Comparison of ENCODE assay signal across 25 cellular contexts in genomic region chr2:150214626-150215025, GRCh38.
DNase-seq lines count a peak whose midpoint lies in the region; ATAC-seq and TF ChIP-seq lines count a peak whose summit lies in the region.
"Had no signal": no experiment of that assay in that cellular context is flagged by ENCODE, and none has a peak within 500 bp of the region (broad histone marks: within the 10 kb centered on the region; RNA-seq: fewer than 3 reads in every experiment).

No MANE protein-coding gene starts in this region.

- H3K9me3 Mint-ChIP-seq in progenitor cell of endocrine pancreas (ENCODE audit: low read depth), result no peaks in the 10 kb centered on the region
- H3K9me3 Mint-ChIP-seq in activated naive CD4-positive, alpha-beta T cell treated with anti-CD3 and anti-CD28 coated beads, Interleukin-2, amount 50 U/mL, for 72 hours, result peaks cover 0 to 3% of the 10 kb centered on the region in 2 donors
- no peaks in the 10 kb centered on the region for H3K9me3 Mint-ChIP-seq in activated CD4-positive, alpha-beta T cell treated with anti-CD3 and anti-CD28 coated beads for 36 hours (ENCODE audit: low read depth)
- H3K9me3 Mint-ChIP-seq: activated naive CD8-positive, alpha-beta T cell treated with anti-CD3 and anti-CD28 coated beads, Interleukin-2, amount 10 ng/mL, durations not matched to agents 7 days and 5 days; activated T-helper 17 cell treated with anti-CD3 and anti-CD28 coated beads, Interleukin-2, amount 50 U/mL, for 72 hours; HFFc6; T-helper 2 cell treated with Interferon-gamma antibody and Interleukin-4, amounts not matched to agents 5 μg/mL and 100 μg/mL, for 36 hours had no signal

- H3K4me3 Mint-ChIP-seq in progenitor cell of endocrine pancreas (ENCODE audit: low read depth), result no peak overlapping the region
- no peak overlapping the region for H3K4me3 Mint-ChIP-seq in activated CD4-positive, alpha-beta T cell treated with anti-CD3 and anti-CD28 coated beads for 36 hours
- H3K4me3 Mint-ChIP-seq: activated naive CD8-positive, alpha-beta T cell treated with anti-CD3 and anti-CD28 coated beads, Interleukin-2, amount 10 ng/mL, durations not matched to agents 7 days and 5 days; activated T-helper 17 cell treated with anti-CD3 and anti-CD28 coated beads, Interleukin-2, amount 50 U/mL, for 72 hours; HFFc6; naive thymus-derived CD8-positive, alpha-beta T cell; T-helper 2 cell treated with Interferon-gamma antibody and Interleukin-4, amounts not matched to agents 5 μg/mL and 100 μg/mL, for 36 hours had no signal

- POLR2A ChIA-PET in activated CD4-positive, alpha-beta T cell treated with anti-CD3 and anti-CD28 coated beads for 36 hours (lab: Charles Lee), result no interaction called here

- peaks cover 32% of the 10 kb centered on the region for H3K4me1 Mint-ChIP-seq in progenitor cell of endocrine pancreas (ENCODE audit: low read depth)
- H3K4me1 Mint-ChIP-seq in activated CD4-positive, alpha-beta T cell treated with anti-CD3 and anti-CD28 coated beads for 36 hours, result no peaks in the 10 kb centered on the region
- H3K4me1 Mint-ChIP-seq: activated naive CD8-positive, alpha-beta T cell treated with anti-CD3 and anti-CD28 coated beads, Interleukin-2, amount 10 ng/mL, durations not matched to agents 7 days and 5 days; activated T-helper 17 cell treated with anti-CD3 and anti-CD28 coated beads, Interleukin-2, amount 50 U/mL, for 72 hours; naive thymus-derived CD8-positive, alpha-beta T cell had no signal

- H3K36me3 Mint-ChIP-seq in progenitor cell of endocrine pancreas (ENCODE audit: insufficient read depth), result no peaks in the 10 kb centered on the region
- no peaks in the 10 kb centered on the region for H3K36me3 Mint-ChIP-seq in activated naive CD4-positive, alpha-beta T cell treated with anti-CD3 and anti-CD28 coated beads, Interleukin-2, amount 50 U/mL, for 72 hours
- H3K36me3 Mint-ChIP-seq in activated CD4-positive, alpha-beta T cell treated with anti-CD3 and anti-CD28 coated beads for 36 hours (ENCODE audit: low read depth), result no peaks in the 10 kb centered on the region
- H3K36me3 Mint-ChIP-seq: activated naive CD8-positive, alpha-beta T cell treated with anti-CD3 and anti-CD28 coated beads, Interleukin-2, amount 10 ng/mL, durations not matched to agents 7 days and 5 days; naive thymus-derived CD8-positive, alpha-beta T cell had no signal

- H3K27me3 Mint-ChIP-seq in progenitor cell of endocrine pancreas, result peaks cover 4% of the 10 kb centered on the region
- no peaks in the 10 kb centered on the region for H3K27me3 Mint-ChIP-seq in activated CD4-positive, alpha-beta T cell treated with anti-CD3 and anti-CD28 coated beads for 36 hours
- H3K27me3 Mint-ChIP-seq: activated naive CD8-positive, alpha-beta T cell treated with anti-CD3 and anti-CD28 coated beads, Interleukin-2, amount 10 ng/mL, durations not matched to agents 7 days and 5 days; activated T-helper 17 cell treated with anti-CD3 and anti-CD28 coated beads, Interleukin-2, amount 50 U/mL, for 72 hours; naive thymus-derived CD8-positive, alpha-beta T cell had no signal

- peak overlapping the region; percentile 50 for H3K27ac Mint-ChIP-seq in progenitor cell of endocrine pancreas
- no peak overlapping the region for H3K27ac Mint-ChIP-seq in activated naive CD4-positive, alpha-beta T cell treated with anti-CD3 and anti-CD28 coated beads, Interleukin-2, amount 50 U/mL, for 72 hours
- H3K27ac Mint-ChIP-seq in activated CD4-positive, alpha-beta T cell treated with anti-CD3 and anti-CD28 coated beads for 36 hours, result no peak overlapping the region
- H3K27ac Mint-ChIP-seq: activated naive CD8-positive, alpha-beta T cell treated with anti-CD3 and anti-CD28 coated beads, Interleukin-2, amount 10 ng/mL, durations not matched to agents 7 days and 5 days; activated T-helper 17 cell treated with anti-CD3 and anti-CD28 coated beads, Interleukin-2, amount 50 U/mL, for 72 hours; HFFc6; naive thymus-derived CD8-positive, alpha-beta T cell; T-helper 2 cell treated with Interferon-gamma antibody and Interleukin-4, amounts not matched to agents 5 μg/mL and 100 μg/mL, for 36 hours had no signal

- peak; percentile 82 for DNase-seq in HT-29 (ENCODE audit: low spot score)
- DNase-seq in SW480 (ENCODE audit: low spot score), result peak; percentile 5
- peak in 1 of 2 donors; percentile 13 for DNase-seq in left colon
- DNase-seq in progenitor cell of endocrine pancreas (ENCODE audit: low spot score, unreplicated experiment), result no peak
- DNase-seq in activated naive CD4-positive, alpha-beta T cell treated with anti-CD3 and anti-CD28 coated beads, Interleukin-2, amount 50 U/mL, for 72 hours (ENCODE audit: low spot score in 2 of 2), result no peak
- DNase-seq in DMS79 (lab: John Stamatoyannopoulos, UW), result no peak
- DNase-seq in activated CD4-positive, alpha-beta T cell treated with anti-CD3 and anti-CD28 coated beads for 36 hours, result no peak
- DNase-seq: activated CD4-positive, alpha-beta T cell treated with anti-CD3 and anti-CD28 coated beads, Interleukin-2, amount 50 U/mL, for 4 hours; activated CD8-positive, alpha-beta memory T cell treated with anti-CD3 and anti-CD28 coated beads, Interleukin-2, amount 50 U/mL, for 4 hours; activated naive CD8-positive, alpha-beta T cell treated with anti-CD3 and anti-CD28 coated beads, Interleukin-2, amount 10 ng/mL, durations not matched to agents 7 days and 5 days; DMS 273 treated with DMSO at 0.1 percent for 48 hours; effector memory CD4-positive, alpha-beta T cell; esophagus squamous epithelium; GF-D8; HFFc6; kidney; naive thymus-derived CD8-positive, alpha-beta T cell; NCI-H1092 treated with DMSO at 0.1 percent for 48 hours; NCI-H446 treated with DMSO at 0.1 percent for 48 hours; ovary; RPMI8226; sigmoid colon; SK-N-SH had no signal

- ATAC-seq in left colon, result peak; percentile 97
- ATAC-seq in activated naive CD4-positive, alpha-beta T cell treated with anti-CD3 and anti-CD28 coated beads, Interleukin-2, amount 50 U/mL, for 72 hours, result no peak
- ATAC-seq in activated CD4-positive, alpha-beta T cell treated with anti-CD3 and anti-CD28 coated beads for 36 hours, result no peak
- ATAC-seq: activated T-helper 17 cell treated with anti-CD3 and anti-CD28 coated beads, Interleukin-2, amount 50 U/mL, for 72 hours; naive thymus-derived CD8-positive, alpha-beta T cell had no signal

- intact Hi-C loops in left colon (cut with DNase I, micrococcal nuclease), result no loop called here
- intact Hi-C loops in activated CD4-positive, alpha-beta T cell treated with anti-CD3 and anti-CD28 coated beads for 36 hours (cut with DNase I, micrococcal nuclease), result no loop called here

- CTCF ChIA-PET in activated CD4-positive, alpha-beta T cell treated with anti-CD3 and anti-CD28 coated beads for 36 hours (lab: Charles Lee), result interaction anchor here (1.0 kb wide), 1 partner anchor 264 kb away, joined by 3 read pairs; no protein-coding TSS in a partner anchor

- no peak for TF ChIP-seq CTCF in progenitor cell of endocrine pancreas (IDR thresholded peaks at IDR 0.05; ENCODE audit: unreplicated experiment)

Comparison
In these comparisons a context has a peak if more than half of its experiments do, and no peak if none do; other contexts are left out.
1. DNase-seq: peak in HT-29 (single experiment) and SW480 (single experiment); none in progenitor cell of endocrine pancreas (single experiment), activated naive CD4-positive, alpha-beta T cell treated with anti-CD3 and anti-CD28 coated beads, Interleukin-2, amount 50 U/mL, for 72 hours (0 of 2), DMS79 (single experiment) and activated CD4-positive, alpha-beta T cell treated with anti-CD3 and anti-CD28 coated beads for 36 hours (single experiment).